In the genomic region with DNA sequence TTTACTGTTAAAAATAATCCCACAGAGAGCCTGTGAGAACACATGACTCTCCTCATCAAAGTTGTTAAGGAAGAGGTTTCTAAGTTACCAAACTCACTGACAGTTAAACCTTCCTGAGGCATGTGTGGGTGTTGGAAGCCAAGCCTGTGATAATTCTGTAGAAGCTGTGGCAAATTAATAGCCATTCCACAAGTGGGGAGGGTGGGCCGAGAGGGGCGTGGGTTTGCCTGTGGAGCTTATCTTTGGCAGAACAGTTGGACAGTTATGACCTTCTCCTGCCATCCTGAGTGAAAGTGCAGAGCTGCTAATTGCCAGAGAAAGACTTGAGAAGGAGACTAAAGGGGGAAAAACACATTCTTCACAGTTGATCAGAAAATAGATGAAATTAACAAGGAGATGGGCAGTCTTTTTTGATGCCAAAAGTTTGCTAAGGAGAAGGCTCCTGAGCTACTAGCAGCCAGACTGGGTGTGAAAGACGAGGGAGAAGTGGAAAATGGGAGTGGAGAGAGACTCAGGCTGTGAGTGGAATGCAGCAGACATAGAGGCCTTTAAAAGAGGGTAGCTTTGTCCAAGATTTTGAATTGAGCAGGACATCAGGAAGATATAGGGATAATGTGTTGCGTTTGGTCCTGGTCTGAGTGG, we compare ENCODE assay signal across 1 cellular context.
A peak's percentile ranks its signal among the peaks of the same experiment; 100 is the strongest.
TF ChIP-seq lines count a peak whose summit lies in the region.

No MANE protein-coding gene starts in this region.

TF ChIP-seq in K562, 482 proteins besides CTCF, POLR2A, EP300 and RAD21 (continued from another document and continues in another):
- TF ChIP-seq NFRKB (IDR thresholded peaks at IDR 0.05; ENCODE audit: low read depth) (peak; percentile 72), ZC3H8 (IDR thresholded peaks at IDR 0.05) (no peak), TBL1XR1 (IDR thresholded peaks at IDR 0.05; ENCODE audit: low read length in 2 of 2) (peak; percentile 37 to 75; a peak in 3 of 4 replicates), ZNF785 (CRISPR knock-in tag; IDR thresholded peaks at IDR 0.05) (no peak), TCFL5 (CRISPR knock-in tag; conservative IDR thresholded peaks at IDR 0.05) (no peak), CHCHD3 (CRISPR knock-in tag; IDR thresholded peaks at IDR 0.05) (no peak), KHSRP (IDR thresholded peaks at IDR 0.05) (no peak), STAT5B (CRISPR knock-in tag; IDR thresholded peaks at IDR 0.05) (no peak), CBX3 (IDR thresholded peaks at IDR 0.05; ENCODE audit: borderline replicate concordance in 1 of 2, low read length in 2 of 2) (0 out of 3 replicates have a peak, but pooled peaks of 1 of the 2 experiments have one; percentile 5), SNIP1 (IDR thresholded peaks at IDR 0.05; ENCODE audit: low read depth) (no peak), RBBP5 (IDR thresholded peaks at IDR 0.05; ENCODE audit: borderline replicate concordance, insufficient read depth, low read length, poor library complexity, severe bottlenecking) (no peak), ZNF589 (CRISPR knock-in tag; IDR thresholded peaks at IDR 0.05; ENCODE audit: low read depth) (peak; percentile 77; the same call in 1 of the 2 replicates), ERF (CRISPR knock-in tag; IDR thresholded peaks at IDR 0.05) (no peak), RERE (CRISPR knock-in tag; IDR thresholded peaks at IDR 0.05; ENCODE audit: borderline replicate concordance) (no peak), NFE2 (IDR thresholded peaks at IDR 0.05; ENCODE audit: low read depth) (no peak; the same call in 1 of the 2 replicates), CBX1 (IDR thresholded peaks at IDR 0.05; ENCODE audit: low read depth) (no peak), PYGO2 (tag; IDR thresholded peaks at IDR 0.05) (no peak), SRSF1 (IDR thresholded peaks at IDR 0.05; ENCODE audit: low read depth, low read length) (no peak), FOXJ2 (tag; IDR thresholded peaks at IDR 0.05) (no peak), RBM14 (IDR thresholded peaks at IDR 0.05; ENCODE audit: borderline replicate concordance, insufficient read depth, low read depth, low read length) (no peak), ZBTB17 (CRISPR knock-in tag; IDR thresholded peaks at IDR 0.05) (no peak), HDAC8 (tag; IDR thresholded peaks at IDR 0.05) (no peak), ETS1 (conservative IDR thresholded peaks at IDR 0.05; ENCODE audit: control insufficient read depth, low read depth, low read length) (no peak), DDX20 (tag; IDR thresholded peaks at IDR 0.05; ENCODE audit: low read depth) (no peak), POLR2AphosphoS2 (IDR thresholded peaks at IDR 0.05; ENCODE audit: low read length) (peak; percentile 68; the same call in 1 of the 2 replicates), CHD1 (IDR thresholded peaks at IDR 0.05; ENCODE audit: low read length) (no peak), ZNF354B (CRISPR knock-in tag; IDR thresholded peaks at IDR 0.05) (no peak), HIVEP1 (CRISPR knock-in tag; IDR thresholded peaks at IDR 0.05) (no peak), PHB2 (IDR thresholded peaks at IDR 0.05; ENCODE audit: low read depth) (no peak), PHTF2 (CRISPR knock-in tag; IDR thresholded peaks at IDR 0.05) (no peak)
- TF ChIP-seq, protein P1, sequence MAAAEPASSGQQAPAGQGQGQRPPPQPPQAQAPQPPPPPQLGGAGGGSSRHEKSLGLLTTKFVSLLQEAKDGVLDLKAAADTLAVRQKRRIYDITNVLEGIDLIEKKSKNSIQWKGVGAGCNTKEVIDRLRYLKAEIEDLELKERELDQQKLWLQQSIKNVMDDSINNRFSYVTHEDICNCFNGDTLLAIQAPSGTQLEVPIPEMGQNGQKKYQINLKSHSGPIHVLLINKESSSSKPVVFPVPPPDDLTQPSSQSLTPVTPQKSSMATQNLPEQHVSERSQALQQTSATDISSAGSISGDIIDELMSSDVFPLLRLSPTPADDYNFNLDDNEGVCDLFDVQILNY (CRISPR knock-in tag; IDR thresholded peaks at IDR 0.05) = no peak
- TF ChIP-seq, protein P2, sequence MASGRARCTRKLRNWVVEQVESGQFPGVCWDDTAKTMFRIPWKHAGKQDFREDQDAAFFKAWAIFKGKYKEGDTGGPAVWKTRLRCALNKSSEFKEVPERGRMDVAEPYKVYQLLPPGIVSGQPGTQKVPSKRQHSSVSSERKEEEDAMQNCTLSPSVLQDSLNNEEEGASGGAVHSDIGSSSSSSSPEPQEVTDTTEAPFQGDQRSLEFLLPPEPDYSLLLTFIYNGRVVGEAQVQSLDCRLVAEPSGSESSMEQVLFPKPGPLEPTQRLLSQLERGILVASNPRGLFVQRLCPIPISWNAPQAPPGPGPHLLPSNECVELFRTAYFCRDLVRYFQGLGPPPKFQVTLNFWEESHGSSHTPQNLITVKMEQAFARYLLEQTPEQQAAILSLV (tag; IDR thresholded peaks at IDR 0.05) = no peak
- TF ChIP-seq, protein P3, sequence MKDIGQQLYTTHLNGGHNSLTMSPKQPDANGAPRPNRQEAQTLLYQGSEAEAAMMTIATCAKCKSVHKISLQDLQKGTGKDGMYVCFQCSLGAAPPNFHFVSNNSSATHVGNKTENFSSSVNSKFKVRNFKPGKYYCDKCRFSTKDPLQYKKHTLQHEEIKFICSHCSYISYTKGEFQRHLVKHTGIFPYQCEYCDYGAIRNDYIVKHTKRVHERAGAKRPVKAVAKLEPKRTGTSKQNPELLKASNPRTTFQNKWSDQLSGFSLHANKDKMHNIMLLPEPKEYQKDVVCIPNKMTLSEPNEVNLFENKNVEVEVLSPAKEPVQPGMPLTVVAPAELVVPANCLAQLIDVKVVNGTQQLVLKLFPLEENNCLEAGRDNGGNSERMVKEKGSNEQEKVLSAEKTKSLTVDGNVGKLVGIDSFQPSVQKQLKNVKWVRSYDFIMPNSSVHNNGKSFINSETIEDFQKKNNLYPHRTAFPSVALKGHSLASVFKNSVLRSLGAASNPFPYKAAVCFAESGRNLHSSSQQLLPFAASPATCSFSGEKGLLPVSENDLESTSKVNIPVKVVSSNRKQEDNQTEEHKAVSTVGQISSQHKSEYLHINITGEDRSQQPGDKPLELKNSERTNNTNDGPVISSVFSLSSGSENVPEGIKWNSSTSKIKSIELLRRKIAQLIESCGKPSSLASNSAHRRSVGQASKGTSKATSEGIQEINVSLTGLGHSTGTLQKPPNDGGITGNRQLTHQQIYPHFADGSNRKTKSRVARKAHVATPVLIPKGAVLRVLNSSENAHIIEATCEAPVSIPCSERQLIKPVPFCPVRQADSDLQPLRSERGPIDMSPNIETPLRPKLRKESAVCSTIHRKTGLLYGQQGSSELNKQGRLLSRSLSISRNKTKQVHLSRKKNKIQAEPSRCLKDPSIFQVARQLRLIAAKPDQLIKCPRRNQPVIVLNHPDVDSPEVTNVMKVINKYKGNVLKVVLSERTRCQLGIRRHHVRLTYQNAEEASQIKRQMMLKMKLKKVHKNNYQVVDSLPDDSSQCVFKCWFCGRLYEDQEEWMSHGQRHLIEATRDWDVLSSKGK (CRISPR knock-in tag; IDR thresholded peaks at IDR 0.05) = 0 out of 2 replicates have a peak, but pooled peaks have one; percentile 64
- TF ChIP-seq, protein P4, sequence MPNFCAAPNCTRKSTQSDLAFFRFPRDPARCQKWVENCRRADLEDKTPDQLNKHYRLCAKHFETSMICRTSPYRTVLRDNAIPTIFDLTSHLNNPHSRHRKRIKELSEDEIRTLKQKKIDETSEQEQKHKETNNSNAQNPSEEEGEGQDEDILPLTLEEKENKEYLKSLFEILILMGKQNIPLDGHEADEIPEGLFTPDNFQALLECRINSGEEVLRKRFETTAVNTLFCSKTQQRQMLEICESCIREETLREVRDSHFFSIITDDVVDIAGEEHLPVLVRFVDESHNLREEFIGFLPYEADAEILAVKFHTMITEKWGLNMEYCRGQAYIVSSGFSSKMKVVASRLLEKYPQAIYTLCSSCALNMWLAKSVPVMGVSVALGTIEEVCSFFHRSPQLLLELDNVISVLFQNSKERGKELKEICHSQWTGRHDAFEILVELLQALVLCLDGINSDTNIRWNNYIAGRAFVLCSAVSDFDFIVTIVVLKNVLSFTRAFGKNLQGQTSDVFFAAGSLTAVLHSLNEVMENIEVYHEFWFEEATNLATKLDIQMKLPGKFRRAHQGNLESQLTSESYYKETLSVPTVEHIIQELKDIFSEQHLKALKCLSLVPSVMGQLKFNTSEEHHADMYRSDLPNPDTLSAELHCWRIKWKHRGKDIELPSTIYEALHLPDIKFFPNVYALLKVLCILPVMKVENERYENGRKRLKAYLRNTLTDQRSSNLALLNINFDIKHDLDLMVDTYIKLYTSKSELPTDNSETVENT (CRISPR knock-in tag; IDR thresholded peaks at IDR 0.05) = no peak
- TF ChIP-seq, protein P5, sequence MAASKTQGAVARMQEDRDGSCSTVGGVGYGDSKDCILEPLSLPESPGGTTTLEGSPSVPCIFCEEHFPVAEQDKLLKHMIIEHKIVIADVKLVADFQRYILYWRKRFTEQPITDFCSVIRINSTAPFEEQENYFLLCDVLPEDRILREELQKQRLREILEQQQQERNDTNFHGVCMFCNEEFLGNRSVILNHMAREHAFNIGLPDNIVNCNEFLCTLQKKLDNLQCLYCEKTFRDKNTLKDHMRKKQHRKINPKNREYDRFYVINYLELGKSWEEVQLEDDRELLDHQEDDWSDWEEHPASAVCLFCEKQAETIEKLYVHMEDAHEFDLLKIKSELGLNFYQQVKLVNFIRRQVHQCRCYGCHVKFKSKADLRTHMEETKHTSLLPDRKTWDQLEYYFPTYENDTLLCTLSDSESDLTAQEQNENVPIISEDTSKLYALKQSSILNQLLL (CRISPR knock-in tag; IDR thresholded peaks at IDR 0.05; ENCODE audit: borderline replicate concordance) = no peak
- TF ChIP-seq, protein P6, sequence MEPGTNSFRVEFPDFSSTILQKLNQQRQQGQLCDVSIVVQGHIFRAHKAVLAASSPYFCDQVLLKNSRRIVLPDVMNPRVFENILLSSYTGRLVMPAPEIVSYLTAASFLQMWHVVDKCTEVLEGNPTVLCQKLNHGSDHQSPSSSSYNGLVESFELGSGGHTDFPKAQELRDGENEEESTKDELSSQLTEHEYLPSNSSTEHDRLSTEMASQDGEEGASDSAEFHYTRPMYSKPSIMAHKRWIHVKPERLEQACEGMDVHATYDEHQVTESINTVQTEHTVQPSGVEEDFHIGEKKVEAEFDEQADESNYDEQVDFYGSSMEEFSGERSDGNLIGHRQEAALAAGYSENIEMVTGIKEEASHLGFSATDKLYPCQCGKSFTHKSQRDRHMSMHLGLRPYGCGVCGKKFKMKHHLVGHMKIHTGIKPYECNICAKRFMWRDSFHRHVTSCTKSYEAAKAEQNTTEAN (CRISPR knock-in tag; IDR thresholded peaks at IDR 0.05) = no peak
- TF ChIP-seq, protein P7, sequence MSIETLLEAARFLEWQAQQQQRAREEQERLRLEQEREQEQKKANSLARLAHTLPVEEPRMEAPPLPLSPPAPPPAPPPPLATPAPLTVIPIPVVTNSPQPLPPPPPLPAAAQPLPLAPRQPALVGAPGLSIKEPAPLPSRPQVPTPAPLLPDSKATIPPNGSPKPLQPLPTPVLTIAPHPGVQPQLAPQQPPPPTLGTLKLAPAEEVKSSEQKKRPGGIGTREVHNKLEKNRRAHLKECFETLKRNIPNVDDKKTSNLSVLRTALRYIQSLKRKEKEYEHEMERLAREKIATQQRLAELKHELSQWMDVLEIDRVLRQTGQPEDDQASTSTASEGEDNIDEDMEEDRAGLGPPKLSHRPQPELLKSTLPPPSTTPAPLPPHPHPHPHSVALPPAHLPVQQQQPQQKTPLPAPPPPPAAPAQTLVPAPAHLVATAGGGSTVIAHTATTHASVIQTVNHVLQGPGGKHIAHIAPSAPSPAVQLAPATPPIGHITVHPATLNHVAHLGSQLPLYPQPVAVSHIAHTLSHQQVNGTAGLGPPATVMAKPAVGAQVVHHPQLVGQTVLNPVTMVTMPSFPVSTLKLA (conservative IDR thresholded peaks at IDR 0.05) = peak in 1 of 2 experiments; percentile 57; a peak in 3 of 4 replicates
